Comparison of ENCODE assay signal across 7 cellular contexts in the genomic region with DNA sequence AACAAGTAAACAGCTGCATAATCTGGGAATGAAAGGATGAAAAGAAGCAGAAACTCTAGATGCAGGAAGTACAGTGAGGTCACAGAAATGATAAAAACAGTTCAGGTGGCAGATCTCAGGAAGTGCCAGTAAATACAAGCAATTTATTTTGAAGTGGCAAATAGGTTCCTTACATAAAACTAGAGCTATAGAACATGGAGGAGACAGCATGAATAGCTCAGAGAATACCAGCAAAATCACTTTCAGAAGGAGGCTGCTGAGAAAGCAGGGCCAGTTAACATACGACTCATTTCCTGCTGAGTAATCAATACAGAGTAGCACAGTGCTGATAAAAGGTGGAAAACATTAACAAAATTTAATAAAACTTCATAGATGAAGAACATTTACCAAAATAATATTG. TPM values are rescaled to one million over a fixed set of nuclear protein-coding genes. Genes with fewer than 3 reads are reported as not detected.
DNase-seq lines count a peak whose midpoint lies in the region; ATAC-seq and TF ChIP-seq lines count a peak whose summit lies in the region.
"Not testable (repeated sequence)": the region's sequence is repeated elsewhere in the genome, so short reads cannot be mapped to it uniquely, and the experiment has no call there.

No MANE protein-coding gene starts in this region.

- DNase-seq in ELR (ENCODE audit: low read depth) (peak; percentile 57), brain microvascular endothelial cell (peak; percentile 43), fibroblast of the aortic adventitia (ENCODE audit: low read depth) (peak; percentile 26)
- DNase-seq in RWPE2 (ENCODE audit: low spot score); activated CD8-positive, alpha-beta memory T cell treated with anti-CD3 and anti-CD28 coated beads, Interleukin-2, amount 10 ng/mL, durations not matched to agents 7 days and 5 days; natural killer cell: not testable (repeated sequence)

- peaks cover 28% of the 10 kb centered on the region for H3K4me1 Mint-ChIP-seq in activated CD8-positive, alpha-beta memory T cell treated with anti-CD3 and anti-CD28 coated beads, Interleukin-2, amount 10 ng/mL, durations not matched to agents 7 days and 5 days
- peaks cover 2 to 15% of the 10 kb centered on the region in 2 donors for H3K4me1 Mint-ChIP-seq in natural killer cell

- in situ Hi-C loops in brain microvascular endothelial cell (cut with HindIII; ENCODE audit: low pct_ligation_motif_present, low sequenced_read_pairs) = not testable (repeated sequence)

- not testable (repeated sequence) for H3K4me3 ChIP-seq in RWPE2 (ENCODE audit: severe bottlenecking); brain microvascular endothelial cell (ENCODE audit: low read depth, low read length); fibroblast of the aortic adventitia (ENCODE audit: low read depth, low read length)

- peaks cover 24% of the 10 kb centered on the region for H3K4me1 ChIP-seq in RWPE2 (ENCODE audit: insufficient read depth, poor library complexity, severe bottlenecking)

- peak; percentile 63 for ATAC-seq in HG02981 (IDR thresholded peaks at IDR 0.05; ENCODE audit: unreplicated experiment)
- peak; percentile 88 for ATAC-seq in RWPE2 (ENCODE audit: low read depth)
- peak; percentile 81 for ATAC-seq in activated CD8-positive, alpha-beta memory T cell treated with anti-CD3 and anti-CD28 coated beads, Interleukin-2, amount 10 ng/mL, durations not matched to agents 7 days and 5 days
- ATAC-seq in natural killer cell = not testable (repeated sequence)

- CTCF ChIA-PET in activated CD8-positive, alpha-beta memory T cell treated with anti-CD3 and anti-CD28 coated beads, Interleukin-2, amount 10 ng/mL, durations not matched to agents 7 days and 5 days (lab: Charles Lee) = interaction anchor here (1.6 kb wide), 1 partner anchor 66 kb away, joined by 4 read pairs; no protein-coding TSS in a partner anchor

- not testable (repeated sequence) for H3K9me3 Mint-ChIP-seq in activated CD8-positive, alpha-beta memory T cell treated with anti-CD3 and anti-CD28 coated beads, Interleukin-2, amount 10 ng/mL, durations not matched to agents 7 days and 5 days (ENCODE audit: low read depth); natural killer cell

- H3K27ac ChIP-seq in RWPE2 (ENCODE audit: poor library complexity, severe bottlenecking) = peak overlapping the region; percentile 53
- H3K27ac ChIP-seq in brain microvascular endothelial cell = peak overlapping the region; percentile 6

- H3K9me3 ChIP-seq in RWPE2 (ENCODE audit: severe bottlenecking) = not testable (repeated sequence)

- H3K36me3 ChIP-seq in RWPE2 (ENCODE audit: low read depth) (peaks cover 70% of the 10 kb centered on the region), brain microvascular endothelial cell (replicated peaks) (peaks cover 12% of the 10 kb centered on the region)

- peak overlapping the region; percentile 82 for H3K27ac Mint-ChIP-seq in activated CD8-positive, alpha-beta memory T cell treated with anti-CD3 and anti-CD28 coated beads, Interleukin-2, amount 10 ng/mL, durations not matched to agents 7 days and 5 days
- H3K27ac Mint-ChIP-seq in natural killer cell = peak overlapping the region; percentile 13 to 43

- not testable (repeated sequence) for H3K27me3 Mint-ChIP-seq in activated CD8-positive, alpha-beta memory T cell treated with anti-CD3 and anti-CD28 coated beads, Interleukin-2, amount 10 ng/mL, durations not matched to agents 7 days and 5 days; natural killer cell (ENCODE audit: low read depth in 2 of 2)

- not testable (repeated sequence) for H3K27me3 ChIP-seq in RWPE2 (ENCODE audit: insufficient read depth, poor library complexity, severe bottlenecking); brain microvascular endothelial cell (replicated peaks)

- not testable (repeated sequence) for TF ChIP-seq CTCF in RWPE2 (IDR thresholded peaks at IDR 0.05; ENCODE audit: poor library complexity, severe bottlenecking); brain microvascular endothelial cell (IDR thresholded peaks at IDR 0.05; ENCODE audit: low read depth, low read length, missing control alignments); fibroblast of the aortic adventitia (IDR thresholded peaks at IDR 0.05; ENCODE audit: insufficient read depth, low read length); natural killer cell (IDR thresholded peaks at IDR 0.05)

- H3K4me3 Mint-ChIP-seq in activated CD8-positive, alpha-beta memory T cell treated with anti-CD3 and anti-CD28 coated beads, Interleukin-2, amount 10 ng/mL, durations not matched to agents 7 days and 5 days; natural killer cell: not testable (repeated sequence)

- intact Hi-C loops in natural killer cell (cut with micrococcal nuclease) = not testable (repeated sequence)

- peaks cover 42% of the 10 kb centered on the region for H3K36me3 Mint-ChIP-seq in activated CD8-positive, alpha-beta memory T cell treated with anti-CD3 and anti-CD28 coated beads, Interleukin-2, amount 10 ng/mL, durations not matched to agents 7 days and 5 days
- H3K36me3 Mint-ChIP-seq in natural killer cell = peaks cover 30% of the 10 kb centered on the region

RNA-seq across cellular contexts. Expression of a gene that starts 57.0 kb away (rescaled TPM):
- 100 to 1,000 TPM; 183 to 208 TPM for total RNA-seq in activated CD8-positive, alpha-beta memory T cell treated with anti-CD3 and anti-CD28 coated beads, Interleukin-2, amount 10 ng/mL, durations not matched to agents 7 days and 5 days
- total RNA-seq in fibroblast of the aortic adventitia (ENCODE audit: low replicate concordance) (105 and 258 TPM in 2 replicates), natural killer cell (100 to 1,000 TPM; 170 to 182 (median 179) TPM)
